ENCODE assay signal across 28 cellular contexts in genomic region chr21:39602793-39603192, GRCh38. TPM values are rescaled to one million over a fixed set of nuclear protein-coding genes. Genes with fewer than 3 reads are reported as not detected.
"Had no signal": no experiment of that assay in that cellular context is flagged by ENCODE, and none has a peak within 500 bp of the region (broad histone marks: within the 10 kb centered on the region; RNA-seq: fewer than 3 reads in every experiment).

No MANE protein-coding gene starts in this region.

- H3K4me3 ChIP-seq: coronary artery, gastroesophageal sphincter, heart right ventricle, left lung, lower lobe of right lung, mucosa of descending colon had no signal

- ATAC-seq: effector memory CD8-positive, alpha-beta T cell; esophagus mucosa; foreskin keratinocyte; gastroesophageal sphincter; left lung; left ventricle myocardium superior; lower lobe of right lung; naive thymus-derived CD8-positive, alpha-beta T cell had no signal

- H3K9me3 ChIP-seq: gastroesophageal sphincter, heart right ventricle, left lung, lower lobe of right lung, mucosa of descending colon had no signal

- DNase-seq: effector CD8-positive, alpha-beta T cell; effector memory CD8-positive, alpha-beta T cell; endodermal cell; erythroblast; foreskin keratinocyte; head of caudate nucleus; heart right ventricle; hippocampal formation; left cardiac atrium; left lung; left ventricle myocardium superior; lower lobe of right lung; mesenchymal stem cell; mucosa of descending colon; naive B cell; naive thymus-derived CD8-positive, alpha-beta T cell had no signal

- H3K27ac ChIP-seq: coronary artery, epithelial cell of prostate, foreskin keratinocyte, gastroesophageal sphincter, heart right ventricle, left lung, lower lobe of right lung had no signal

- H3K36me3 ChIP-seq: gastroesophageal sphincter, heart right ventricle, left lung, lower lobe of right lung had no signal

- FAIRE-seq: colon, endometrium, frontal cortex, islet of Langerhans, keratinocyte had no signal

- H3K4me1 ChIP-seq: foreskin keratinocyte, gastroesophageal sphincter, heart right ventricle, left lung, lower lobe of right lung had no signal

- H3K27me3 ChIP-seq: foreskin keratinocyte, gastroesophageal sphincter, heart right ventricle had no signal

RNA-seq across cellular contexts. Expression of gene B3GALT5, which starts 9.9 kb away (rescaled TPM):
- total RNA-seq: dermis microvascular lymphatic vessel endothelial cell; fibroblast of villous mesenchyme; foreskin keratinocyte; lung microvascular endothelial cell; naive thymus-derived CD8-positive, alpha-beta T cell had no signal
- polyA plus RNA-seq: foreskin keratinocyte; keratinocyte; naive thymus-derived CD8-positive, alpha-beta T cell had no signal
